10 cellular contexts compared by ENCODE assay signal in genomic region chr5:140174014-140174413, GRCh38. TPM values are rescaled to one million over a fixed set of nuclear protein-coding genes. Genes with fewer than 3 reads are reported as not detected.
A peak's percentile ranks its signal among the peaks of the same experiment; 100 is the strongest.
DNase-seq lines count a peak whose midpoint lies in the region; ATAC-seq and TF ChIP-seq lines count a peak whose summit lies in the region.
"Had no signal": no experiment of that assay in that cellular context is flagged by ENCODE, and none has a peak within 500 bp of the region (broad histone marks: within the 10 kb centered on the region; RNA-seq: fewer than 3 reads in every experiment).

No MANE protein-coding gene starts in this region.

- TF ChIP-seq CTCF in MCF 10A (IDR thresholded peaks at IDR 0.05; ENCODE audit: unreplicated experiment) (no peak), mammary epithelial cell (conservative IDR thresholded peaks at IDR 0.05 in 1 of 2, IDR thresholded peaks at IDR 0.05 in 1 of 2; ENCODE audit: extremely low read depth in 1 of 2, insufficient read depth in 1 of 2, low read depth in 1 of 2, low read length in 2 of 2) (no peak), mesothelial cell of epicardium (IDR thresholded peaks at IDR 0.05; ENCODE audit: unreplicated experiment) (no peak), upper lobe of right lung (IDR thresholded peaks at IDR 0.05) (no peak)

- no peak overlapping the region for H3K27ac ChIP-seq in mammary epithelial cell (ENCODE audit: insufficient read depth, low read depth, low read length)
- peak overlapping the region; percentile 99 for H3K27ac ChIP-seq in upper lobe of right lung

- peaks cover 6% of the 10 kb centered on the region for H3K79me2 ChIP-seq in mammary epithelial cell (ENCODE audit: insufficient read depth, low read length)

- H3K36me3 Mint-ChIP-seq in MCF 10A (ENCODE audit: insufficient read depth, unreplicated experiment), result peaks cover 16% of the 10 kb centered on the region
- no peaks in the 10 kb centered on the region for H3K36me3 Mint-ChIP-seq in activated CD4-positive, alpha-beta memory T cell treated with anti-CD3 and anti-CD28 coated beads for 36 hours
- H3K36me3 Mint-ChIP-seq in mesothelial cell of epicardium, result no peaks in the 10 kb centered on the region

- H3K4me1 ChIP-seq in mammary epithelial cell (ENCODE audit: insufficient read depth, low read length) (peaks cover 4% of the 10 kb centered on the region), upper lobe of right lung (peaks cover 32% of the 10 kb centered on the region)

- H3K27ac Mint-ChIP-seq in MCF 10A (ENCODE audit: low read depth, unreplicated experiment) (peak overlapping the region; percentile 98), mesothelial cell of epicardium (peak overlapping the region; percentile 59)
- H3K27ac Mint-ChIP-seq in activated CD4-positive, alpha-beta memory T cell treated with anti-CD3 and anti-CD28 coated beads for 36 hours, result no peak overlapping the region

- no peaks in the 10 kb centered on the region for H3K9me3 Mint-ChIP-seq in MCF 10A (ENCODE audit: unreplicated experiment)
- H3K9me3 Mint-ChIP-seq in activated CD4-positive, alpha-beta memory T cell treated with anti-CD3 and anti-CD28 coated beads for 36 hours, result no peaks in the 10 kb centered on the region
- no peaks in the 10 kb centered on the region for H3K9me3 Mint-ChIP-seq in mesothelial cell of epicardium

- H3K4me3 ChIP-seq in mammary epithelial cell (replicated peaks in 1 of 3; ENCODE audit: insufficient read depth in 1 of 3, low read depth in 2 of 3, low read length in 3 of 3), result no peak overlapping the region
- H3K4me3 ChIP-seq in upper lobe of right lung, result no peak overlapping the region

- no peaks in the 10 kb centered on the region for H4K20me1 ChIP-seq in mammary epithelial cell (ENCODE audit: insufficient read depth, low read length)

- no peaks in the 10 kb centered on the region for H3K9me3 ChIP-seq in mammary epithelial cell (replicated peaks; ENCODE audit: insufficient read depth, low read length)
- H3K9me3 ChIP-seq in upper lobe of right lung, result no peaks in the 10 kb centered on the region

- H3K4me1 Mint-ChIP-seq in MCF 10A (ENCODE audit: insufficient read depth, unreplicated experiment) (peaks cover 11% of the 10 kb centered on the region), mesothelial cell of epicardium (peaks cover 15% of the 10 kb centered on the region)
- peaks cover 12% of the 10 kb centered on the region for H3K4me1 Mint-ChIP-seq in activated CD4-positive, alpha-beta memory T cell treated with anti-CD3 and anti-CD28 coated beads for 36 hours (ENCODE audit: low read depth)

- dilution Hi-C loops in mammary epithelial cell (cut with HindIII; ENCODE audit: low sequenced_read_pairs), result no loop called here

- H3K36me3 ChIP-seq in mammary epithelial cell (ENCODE audit: insufficient read depth, low read length) (no peaks in the 10 kb centered on the region), upper lobe of right lung (no peaks in the 10 kb centered on the region)

- WGBS in mammary epithelial cell (ENCODE audit: low coverage, missing lambda C conversion rate), result 97% methylated on average over 2 of the region's 2 CpGs

- ATAC-seq in upper lobe of right lung (no peak), HG03457 (IDR thresholded peaks at IDR 0.05; ENCODE audit: unreplicated experiment) (no peak), GM18858 (IDR thresholded peaks at IDR 0.05; ENCODE audit: unreplicated experiment) (no peak), left lobe of liver (no peak)

- no peaks in the 10 kb centered on the region for H3K27me3 ChIP-seq in mammary epithelial cell (ENCODE audit: insufficient read depth, low read length)
- H3K27me3 ChIP-seq in upper lobe of right lung, result no peaks in the 10 kb centered on the region

- POLR2A ChIA-PET in MCF 10A (lab: Yijun Ruan, JAX), result interaction anchor here (0.7 to 5.2 kb wide), 17 partner anchors 8 to 227 kb away, joined by 3 to 48 read pairs (median 6); partner anchors contain the start of genes ANKHD1 and HBEGF
- POLR2A ChIA-PET in activated CD4-positive, alpha-beta memory T cell treated with anti-CD3 and anti-CD28 coated beads for 36 hours (lab: Charles Lee), result no interaction called here

- CTCF ChIA-PET in MCF 10A (lab: Yijun Ruan, JAX), result interaction anchor here (0.8 to 1.6 kb wide), 7 partner anchors 29 to 177 kb away, joined by 3 to 8 read pairs (median 4); partner anchors contain the start of gene HBEGF
- CTCF ChIA-PET in mammary epithelial cell (lab: Charles Lee; ENCODE audit: low non-redundant PET), result no interaction called here
- CTCF ChIA-PET in activated CD4-positive, alpha-beta memory T cell treated with anti-CD3 and anti-CD28 coated beads for 36 hours (lab: Charles Lee), result interaction anchor here (0.9 kb wide), 1 partner anchor 73 kb away, joined by 3 read pairs; no protein-coding TSS in a partner anchor

- in situ Hi-C loops in mammary epithelial cell (cut with MboI; ENCODE audit: low sequenced_read_pairs in 2 of 2), result loop anchor here (10.0 to 25.0 kb wide), 2 partner anchors 181 to 387 kb away; partner anchors contain the start of gene PSD2 (in 2 of the 2)

- no peak overlapping the region for H3K9ac ChIP-seq in mammary epithelial cell (ENCODE audit: insufficient read depth, low read length)

- no peak overlapping the region for H2AFZ ChIP-seq in mammary epithelial cell (ENCODE audit: low read depth, low read length)

- no peaks in the 10 kb centered on the region for H3K27me3 Mint-ChIP-seq in MCF 10A (ENCODE audit: insufficient read depth, unreplicated experiment)
- peaks cover 3% of the 10 kb centered on the region for H3K27me3 Mint-ChIP-seq in activated CD4-positive, alpha-beta memory T cell treated with anti-CD3 and anti-CD28 coated beads for 36 hours
- peaks cover 3% of the 10 kb centered on the region for H3K27me3 Mint-ChIP-seq in mesothelial cell of epicardium (ENCODE audit: low read depth)

- H3K4me2 ChIP-seq in mammary epithelial cell (ENCODE audit: insufficient read depth, low read depth, low read length), result no peak overlapping the region

- intact Hi-C loops in MCF 10A (cut with micrococcal nuclease) (loop anchor here (2.0 kb wide), 1 partner anchor 67 kb away; no protein-coding TSS in a partner anchor), mammary epithelial cell (cut with micrococcal nuclease) (loop anchor here (2.0 kb wide), 2 partner anchors 47 to 177 kb away; no protein-coding TSS in a partner anchor), upper lobe of right lung (cut with DNase I) (no loop called here)
- intact Hi-C loops in activated CD4-positive, alpha-beta memory T cell treated with anti-CD3 and anti-CD28 coated beads for 36 hours (cut with micrococcal nuclease), result loop anchor here (10.0 kb wide), 1 partner anchor 1629 kb away; the partner anchor contains the start of gene ETF1

- DNase-seq in MCF 10A (ENCODE audit: unreplicated experiment) (no peak), mammary epithelial cell (no peak), mesothelial cell of epicardium (ENCODE audit: low spot score in 2 of 2, unreplicated experiment in 2 of 2) (no peak), upper lobe of right lung (no peak), left lobe of liver (ENCODE audit: low spot score) (no peak)
- DNase-seq in activated CD4-positive, alpha-beta memory T cell treated with anti-CD3 and anti-CD28 coated beads for 36 hours, result no peak
- DNase-seq: kidney glomerular epithelial cell; stimulated activated CD4-positive, alpha-beta T cell treated with anti-CD3 and anti-CD28 coated beads, Interleukin-4, amount 100 ng/mL, for 24 hours had no signal

- H3K4me3 Mint-ChIP-seq in MCF 10A (ENCODE audit: unreplicated experiment), result peak overlapping the region; percentile 89
- peak overlapping the region; percentile 51 for H3K4me3 Mint-ChIP-seq in activated CD4-positive, alpha-beta memory T cell treated with anti-CD3 and anti-CD28 coated beads for 36 hours
- H3K4me3 Mint-ChIP-seq in mesothelial cell of epicardium, result peak overlapping the region; percentile 85

- BruUV-seq in MCF 10A (replicated peaks; lab: Mats Ljungman, UMichigan), result no TSS peak
- BruUV-seq in mammary epithelial cell (replicated peaks; lab: Mats Ljungman, UMichigan), result no TSS peak

RNA-seq across cellular contexts. Expression of gene CYSTM1, which starts 1.0 kb away (rescaled TPM):
- total RNA-seq in MCF 10A (2022) (59.4 and 105 TPM in 2 replicates), mammary epithelial cell (10 to 100 TPM; 27.5 to 31.7 TPM), mesothelial cell of epicardium (10.0 to 12.1 TPM (median 11.4 TPM) in 3 replicates), upper lobe of right lung (85.1 TPM), left lobe of liver (24.6 TPM)
- 32.6 TPM for polyA plus RNA-seq in mammary epithelial cell
- polyA minus RNA-seq in mammary epithelial cell, result 36.9 TPM
- total RNA-seq in activated CD4-positive, alpha-beta memory T cell treated with anti-CD3 and anti-CD28 coated beads for 36 hours, result 10 to 100 TPM; 25.2 to 26.5 TPM

RNA-seq across cellular contexts. Expression of gene IGIP, which starts 48.3 kb away (rescaled TPM):
- total RNA-seq in MCF 10A (2022) (7.5 and 8.3 TPM in 2 replicates), mammary epithelial cell (1 to 10 TPM; 3.4 to 4.5 TPM), mesothelial cell of epicardium (2.6 to 3.2 TPM (median 2.8 TPM) in 3 replicates), upper lobe of right lung (17.3 TPM), left lobe of liver (7.0 TPM)
- 0.62 TPM for polyA plus RNA-seq in mammary epithelial cell
- polyA minus RNA-seq in mammary epithelial cell, result 4.4 TPM
- total RNA-seq in activated CD4-positive, alpha-beta memory T cell treated with anti-CD3 and anti-CD28 coated beads for 36 hours, result 1 to 10 TPM; 2.2 to 2.3 TPM
